In the genomic region with DNA sequence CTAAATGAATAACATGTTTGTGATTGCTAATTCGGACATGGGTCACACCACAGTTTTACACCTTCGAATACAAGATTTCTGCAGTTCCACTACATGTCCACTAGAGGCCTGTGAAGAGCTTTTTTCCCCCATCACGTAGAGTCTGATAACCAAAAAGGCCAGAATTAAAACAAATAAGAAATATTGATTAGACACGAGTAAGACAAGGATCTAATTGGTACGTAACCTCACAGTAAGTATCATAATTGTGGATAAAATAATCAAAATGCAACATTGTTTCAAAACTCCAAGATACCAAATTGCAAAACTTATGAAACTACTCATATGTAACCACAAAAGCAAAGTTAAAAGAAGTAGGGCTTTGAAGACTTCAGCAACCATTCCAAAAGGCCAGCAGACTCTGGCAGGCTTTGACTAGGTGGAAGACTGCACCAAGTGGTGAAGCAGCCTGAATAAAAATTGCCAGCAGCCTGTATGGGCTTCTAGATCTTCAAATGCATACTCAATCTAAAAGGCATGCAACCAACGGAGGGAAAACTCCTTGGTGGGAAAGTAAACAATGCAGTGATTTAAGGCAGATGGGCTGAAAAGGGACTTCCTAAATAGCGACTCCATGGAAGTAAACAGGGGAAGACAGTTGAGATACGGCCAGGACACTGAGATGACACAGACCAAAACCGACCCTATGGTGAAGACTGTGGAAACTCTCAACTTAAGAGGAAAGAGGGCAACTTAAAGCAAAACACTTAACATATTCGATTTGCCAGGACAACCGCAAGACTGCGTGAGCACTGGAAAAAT, we compare ENCODE assay signal across 8 cellular contexts. TPM values are rescaled to one million over a fixed set of nuclear protein-coding genes. Genes with fewer than 3 reads are reported as not detected.
A peak's percentile ranks its signal among the peaks of the same experiment; 100 is the strongest.
DNase-seq lines count a peak whose midpoint lies in the region; ATAC-seq and TF ChIP-seq lines count a peak whose summit lies in the region.

No MANE protein-coding gene starts in this region.

- no peaks in the 10 kb centered on the region for H3K27me3 ChIP-seq in tibial nerve

- H3K9me3 ChIP-seq in tibial nerve = peaks cover 0 to 7% (median 0%) of the 10 kb centered on the region in 4 donors

- no peak for TF ChIP-seq POLR2A in tibial nerve (IDR thresholded peaks at IDR 0.05)

- TF ChIP-seq CTCF in AG09319 (IDR thresholded peaks at IDR 0.05; ENCODE audit: low read depth, low read length) (peak; percentile 94), GM12874 (IDR thresholded peaks at IDR 0.05; ENCODE audit: insufficient read depth, low read depth, low read length) (peak; percentile 82), tibial nerve (IDR thresholded peaks at IDR 0.05) (peak; percentile 84 to 92 (median 86))

- no peak for TF ChIP-seq EP300 in tibial nerve (IDR thresholded peaks at IDR 0.05)

- H3K4me3 ChIP-seq in tibial nerve = no peak overlapping the region

- ATAC-seq in HG03103 (IDR thresholded peaks at IDR 0.05; ENCODE audit: low read depth, unreplicated experiment) (peak; percentile 61), left lobe of liver (peak; percentile 85)

- peaks cover 0 to 73% (median 38%) of the 10 kb centered on the region in 4 donors for H3K4me1 ChIP-seq in tibial nerve

- H3K36me3 ChIP-seq in tibial nerve = peaks cover 0 to 20% (median 0%) of the 10 kb centered on the region in 3 donors

- DNase-seq in AG09319 (ENCODE audit: extremely low read depth, low read depth) (peak; percentile 57), NOMO-1 (lab: John Stamatoyannopoulos, UW; ENCODE audit: unreplicated experiment in 2 of 2) (peak; percentile 40 to 62), cerebellum (ENCODE audit: low spot score) (peak; percentile 42), left lobe of liver (ENCODE audit: low spot score) (no peak), tibial nerve (ENCODE audit: low spot score in 2 of 2) (no peak), NCI-H128 (lab: John Stamatoyannopoulos, UW; ENCODE audit: unreplicated experiment) (no peak)

- 26 to 29% methylated on average over 12 of the region's 12 CpGs for WGBS in tibial nerve, 2 donors

- peak overlapping the region; percentile 69 to 88 (median 80) for H3K27ac ChIP-seq in tibial nerve

RNA-seq across cellular contexts. Expression of a gene that starts 56.7 kb away (rescaled TPM):
- total RNA-seq in cerebellum (28.0 TPM), left lobe of liver (14.1 TPM), tibial nerve (100 to 1,000 TPM in 1 of 4 donors, 10 to 100 TPM in 3; 52.7 to 125 (median 80.0) TPM)

Comparison
In these comparisons a context has a peak if more than half of its experiments do, and no peak if none do; other contexts are left out.
1. DNase-seq: peak in AG09319 (single experiment), NOMO-1 (2 of 2) and cerebellum (single experiment); none in left lobe of liver (single experiment), tibial nerve (0 of 2) and NCI-H128 (single experiment).
2. Peak in every context shown above with its lines, with median percentiles within 50 percentile points of each other: CTCF ChIP-seq.